8 cellular contexts compared by ENCODE assay signal in the genomic region with DNA sequence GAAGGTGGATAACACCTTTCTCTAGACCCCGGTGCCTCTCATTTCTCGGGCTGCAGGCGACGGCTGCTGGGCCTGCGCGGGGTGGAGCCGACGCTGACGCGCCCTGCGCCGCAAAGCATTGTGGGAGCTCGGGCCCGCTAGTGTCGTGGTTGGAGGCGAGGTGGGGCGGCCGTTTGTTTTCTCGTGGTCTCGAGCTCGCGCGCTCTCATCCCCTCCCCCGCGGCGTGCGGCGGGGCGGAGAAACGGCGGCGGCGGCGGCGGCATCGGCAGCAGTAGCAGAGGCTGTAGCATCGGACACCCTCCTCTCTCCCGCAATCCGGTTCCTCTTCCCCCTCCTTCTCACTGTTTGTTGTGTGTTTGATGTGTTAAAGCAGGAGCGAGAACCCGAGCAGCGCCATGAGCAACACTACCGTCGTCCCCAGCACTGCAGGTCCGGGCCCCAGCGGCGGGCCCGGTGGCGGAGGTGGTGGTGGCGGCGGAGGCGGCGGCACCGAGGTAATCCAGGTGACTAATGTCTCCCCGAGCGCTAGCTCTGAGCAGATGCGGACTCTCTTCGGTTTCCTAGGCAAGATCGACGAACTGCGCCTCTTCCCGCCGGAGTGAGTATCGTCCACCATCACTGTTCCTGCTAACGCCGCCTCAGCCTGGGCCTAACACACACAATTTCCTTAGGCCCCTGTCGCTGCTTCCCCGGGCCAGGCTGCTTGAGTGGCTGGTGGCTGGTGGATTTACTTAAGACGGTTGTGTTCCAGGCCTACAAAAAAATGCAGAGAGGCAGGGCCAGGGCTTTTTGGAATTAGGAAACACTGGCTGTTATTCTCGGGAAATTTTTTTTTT.
A peak's percentile ranks its signal among the peaks of the same experiment; 100 is the strongest.
DNase-seq lines count a peak whose midpoint lies in the region; ATAC-seq lines count a peak whose summit lies in the region.

A gene with protein sequence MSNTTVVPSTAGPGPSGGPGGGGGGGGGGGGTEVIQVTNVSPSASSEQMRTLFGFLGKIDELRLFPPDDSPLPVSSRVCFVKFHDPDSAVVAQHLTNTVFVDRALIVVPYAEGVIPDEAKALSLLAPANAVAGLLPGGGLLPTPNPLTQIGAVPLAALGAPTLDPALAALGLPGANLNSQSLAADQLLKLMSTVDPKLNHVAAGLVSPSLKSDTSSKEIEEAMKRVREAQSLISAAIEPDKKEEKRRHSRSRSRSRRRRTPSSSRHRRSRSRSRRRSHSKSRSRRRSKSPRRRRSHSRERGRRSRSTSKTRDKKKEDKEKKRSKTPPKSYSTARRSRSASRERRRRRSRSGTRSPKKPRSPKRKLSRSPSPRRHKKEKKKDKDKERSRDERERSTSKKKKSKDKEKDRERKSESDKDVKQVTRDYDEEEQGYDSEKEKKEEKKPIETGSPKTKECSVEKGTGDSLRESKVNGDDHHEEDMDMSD (plus strand): TSS at position 140 of the 837 bp plus-strand sequence. CDS start 257 bp downstream, at position 397.

- peak; percentile 95 for DNase-seq in AG08396 (ENCODE audit: low spot score)
- peak; percentile 91 for DNase-seq in NCI-H226
- peak; percentile 93 to 96 (median 94) for DNase-seq in activated CD4-positive, CD25-positive, alpha-beta regulatory T cell (lab: John Stamatoyannopoulos, UW)
- DNase-seq in central memory CD4-positive, alpha-beta T cell, result peak; percentile 94
- peak; percentile 93 for DNase-seq in iris pigment epithelial cell (ENCODE audit: low read depth)
- DNase-seq in stimulated activated CD4-positive, alpha-beta T cell treated with anti-CD3 and anti-CD28 coated beads, Interleukin-12 subunit alpha, Interleukin-12 subunit beta, amount 100 ng/mL, for 4 hours, result peak; percentile 98

- ATAC-seq in GM18909 (IDR thresholded peaks at IDR 0.05; ENCODE audit: poor library complexity, unreplicated experiment) (peak; percentile 94), HG03175 (IDR thresholded peaks at IDR 0.05; ENCODE audit: unreplicated experiment) (peak; percentile 93)

Comparison
In these comparisons a context has a peak if more than half of its experiments do, and no peak if none do; other contexts are left out.
1. Peak in every context shown above with its lines: DNase-seq and ATAC-seq.